13 cellular contexts compared by ENCODE assay signal in the genomic region with DNA sequence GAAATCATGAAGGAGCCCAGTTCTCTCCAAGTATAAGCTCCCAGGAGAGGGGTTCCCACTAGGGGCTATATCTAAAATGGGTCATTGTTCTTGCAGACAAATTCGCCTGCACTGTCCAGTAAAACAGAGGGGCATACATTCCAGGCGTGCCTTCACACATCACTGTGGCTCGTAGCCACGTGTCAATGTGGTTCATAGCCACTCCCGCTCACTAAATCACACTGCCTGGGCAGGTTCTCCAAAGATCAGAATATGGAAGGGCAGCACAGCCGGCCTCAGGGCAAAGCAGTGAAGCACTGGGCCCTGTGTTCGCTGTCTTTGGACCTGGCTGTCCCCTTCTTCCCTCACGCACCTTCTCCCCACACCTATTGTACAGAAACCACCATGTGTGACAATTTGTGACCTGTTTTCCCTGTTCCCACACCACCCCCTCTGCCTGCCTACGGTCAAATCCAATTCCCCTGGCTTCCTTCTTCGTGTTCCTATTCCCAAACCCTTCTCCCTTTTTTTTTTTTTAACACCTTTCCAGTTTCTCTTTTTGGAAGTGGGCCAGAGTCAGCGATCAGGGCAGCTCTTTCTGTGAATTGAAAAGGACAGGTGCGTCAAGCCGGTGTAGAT. TPM values are rescaled to one million over a fixed set of nuclear protein-coding genes. Genes with fewer than 3 reads are reported as not detected.
DNase-seq lines count a peak whose midpoint lies in the region; ATAC-seq and TF ChIP-seq lines count a peak whose summit lies in the region.
"Had no signal": no experiment of that assay in that cellular context is flagged by ENCODE, and none has a peak within 500 bp of the region (broad histone marks: within the 10 kb centered on the region; RNA-seq: fewer than 3 reads in every experiment).

No MANE protein-coding gene starts in this region.

- TF ChIP-seq EP300 in Ishikawa (IDR thresholded peaks at IDR 0.05; ENCODE audit: borderline replicate concordance) = no peak

- H3K4me3 Mint-ChIP-seq in CD8-positive, alpha-beta T cell = no peak overlapping the region
- H3K4me3 Mint-ChIP-seq in activated naive CD8-positive, alpha-beta T cell treated with anti-CD3 and anti-CD28 coated beads for 36 hours = no peak overlapping the region
- H3K4me3 Mint-ChIP-seq in mesothelial cell of epicardium = no peak overlapping the region

- TF ChIP-seq RAD21 in Ishikawa (IDR thresholded peaks at IDR 0.05; ENCODE audit: low read depth) = no peak

- no peak for ATAC-seq in CD8-positive, alpha-beta T cell
- no peak for ATAC-seq in HG03159 (IDR thresholded peaks at IDR 0.05; ENCODE audit: unreplicated experiment)

- no peaks in the 10 kb centered on the region for H3K27me3 Mint-ChIP-seq in CD8-positive, alpha-beta T cell (ENCODE audit: low read depth)
- H3K27me3 Mint-ChIP-seq in activated naive CD8-positive, alpha-beta T cell treated with anti-CD3 and anti-CD28 coated beads for 36 hours = no peaks in the 10 kb centered on the region
- peaks cover 11% of the 10 kb centered on the region for H3K27me3 Mint-ChIP-seq in mesothelial cell of epicardium (ENCODE audit: low read depth)

- H3K27ac ChIP-seq in CD8-positive, alpha-beta T cell (ENCODE audit: low read depth, low read length) = no peak overlapping the region
- H3K27ac ChIP-seq: SJCRH30 had no signal

- peak in 1 of 7 experiments; percentile 34 for DNase-seq in CD8-positive, alpha-beta T cell
- no peak for DNase-seq in activated naive CD8-positive, alpha-beta T cell treated with anti-CD3 and anti-CD28 coated beads for 36 hours
- DNase-seq in mesothelial cell of epicardium (ENCODE audit: low spot score in 2 of 2, unreplicated experiment in 2 of 2) = no peak
- DNase-seq in SK-N-DZ (ENCODE audit: low spot score) = no peak
- DNase-seq in H4 (ENCODE audit: low spot score) = no peak
- DNase-seq: amygdala, COR-L47, cortex of kidney, IMR-90, NCI-H1694 treated with DMSO at 0.1 percent for 48 hours had no signal

- POLR2A ChIA-PET in CD8-positive, alpha-beta T cell (lab: Charles Lee) = interaction anchor here (1.4 kb wide), 1 partner anchor 10 kb away, joined by 3 read pairs; no protein-coding TSS in a partner anchor

- peaks cover 83% of the 10 kb centered on the region for H3K4me1 Mint-ChIP-seq in CD8-positive, alpha-beta T cell (ENCODE audit: low read depth)
- peaks cover 66% of the 10 kb centered on the region for H3K4me1 Mint-ChIP-seq in activated naive CD8-positive, alpha-beta T cell treated with anti-CD3 and anti-CD28 coated beads for 36 hours
- H3K4me1 Mint-ChIP-seq in mesothelial cell of epicardium = peaks cover 25% of the 10 kb centered on the region

- peaks cover 67% of the 10 kb centered on the region for H3K4me1 ChIP-seq in CD8-positive, alpha-beta T cell (ENCODE audit: insufficient read depth, low read length)

- H3K27me3 ChIP-seq in CD8-positive, alpha-beta T cell (ENCODE audit: insufficient read depth, low read length) = no peaks in the 10 kb centered on the region
- H3K27me3 ChIP-seq: SJCRH30 had no signal

- no peak overlapping the region for H3K4me3 ChIP-seq in CD8-positive, alpha-beta T cell (ENCODE audit: low read depth, low read length)
- H3K4me3 ChIP-seq: SJCRH30 had no signal

- intact Hi-C loops in CD8-positive, alpha-beta T cell (cut with DNase I, micrococcal nuclease) = no loop called here

- no peaks in the 10 kb centered on the region for H3K36me3 ChIP-seq in CD8-positive, alpha-beta T cell (ENCODE audit: insufficient read depth, low read length)
- H3K36me3 ChIP-seq: SJCRH30 had no signal

- peak overlapping the region; percentile 67 for H3K27ac Mint-ChIP-seq in CD8-positive, alpha-beta T cell
- peak overlapping the region; percentile 25 for H3K27ac Mint-ChIP-seq in activated naive CD8-positive, alpha-beta T cell treated with anti-CD3 and anti-CD28 coated beads for 36 hours
- H3K27ac Mint-ChIP-seq in mesothelial cell of epicardium = peak overlapping the region; percentile 49

- H3K9me3 ChIP-seq in CD8-positive, alpha-beta T cell (ENCODE audit: low read length) = no peaks in the 10 kb centered on the region
- H3K9me3 ChIP-seq: SJCRH30 had no signal

- no peaks in the 10 kb centered on the region for H3K9me3 Mint-ChIP-seq in CD8-positive, alpha-beta T cell
- H3K9me3 Mint-ChIP-seq in activated naive CD8-positive, alpha-beta T cell treated with anti-CD3 and anti-CD28 coated beads for 36 hours = no peaks in the 10 kb centered on the region
- peaks cover 3% of the 10 kb centered on the region for H3K9me3 Mint-ChIP-seq in mesothelial cell of epicardium

- CTCF ChIA-PET in CD8-positive, alpha-beta T cell (lab: Charles Lee) = interaction anchor here (1.4 to 2.7 kb wide), 3 partner anchors 46 to 67 kb away, joined by 3 to 8 read pairs (median 7); no protein-coding TSS in a partner anchor

- no peak for TF ChIP-seq CTCF in CD8-positive, alpha-beta T cell (IDR thresholded peaks at IDR 0.05)
- no peak for TF ChIP-seq CTCF in mesothelial cell of epicardium (IDR thresholded peaks at IDR 0.05; ENCODE audit: unreplicated experiment)

- no peaks in the 10 kb centered on the region for H3K36me3 Mint-ChIP-seq in CD8-positive, alpha-beta T cell
- no peaks in the 10 kb centered on the region for H3K36me3 Mint-ChIP-seq in activated naive CD8-positive, alpha-beta T cell treated with anti-CD3 and anti-CD28 coated beads for 36 hours
- no peaks in the 10 kb centered on the region for H3K36me3 Mint-ChIP-seq in mesothelial cell of epicardium

TF ChIP-seq in Ishikawa, 13 proteins besides CTCF, POLR2A, EP300 and RAD21:
- TF ChIP-seq FOXM1 (IDR thresholded peaks at IDR 0.05; ENCODE audit: borderline replicate concordance, low read depth) = no peak
- TF ChIP-seq, protein P1, sequence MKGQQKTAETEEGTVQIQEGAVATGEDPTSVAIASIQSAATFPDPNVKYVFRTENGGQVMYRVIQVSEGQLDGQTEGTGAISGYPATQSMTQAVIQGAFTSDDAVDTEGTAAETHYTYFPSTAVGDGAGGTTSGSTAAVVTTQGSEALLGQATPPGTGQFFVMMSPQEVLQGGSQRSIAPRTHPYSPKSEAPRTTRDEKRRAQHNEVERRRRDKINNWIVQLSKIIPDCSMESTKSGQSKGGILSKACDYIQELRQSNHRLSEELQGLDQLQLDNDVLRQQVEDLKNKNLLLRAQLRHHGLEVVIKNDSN (IDR thresholded peaks at IDR 0.05) = peak; percentile 19; the same call in 1 of the 2 replicates
- no peak for TF ChIP-seq YY1 (IDR thresholded peaks at IDR 0.05; ENCODE audit: low read depth)
- TF ChIP-seq TEAD4 (IDR thresholded peaks at IDR 0.05) = peak; percentile 68
- TF ChIP-seq, protein P2, sequence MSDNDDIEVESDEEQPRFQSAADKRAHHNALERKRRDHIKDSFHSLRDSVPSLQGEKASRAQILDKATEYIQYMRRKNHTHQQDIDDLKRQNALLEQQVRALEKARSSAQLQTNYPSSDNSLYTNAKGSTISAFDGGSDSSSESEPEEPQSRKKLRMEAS (IDR thresholded peaks at IDR 0.05) = peak; percentile 84
- no peak for TF ChIP-seq NFIC (IDR thresholded peaks at IDR 0.05)
- no peak for TF ChIP-seq REST (IDR thresholded peaks at IDR 0.05; ENCODE audit: low read depth)
- TF ChIP-seq TAF1 (IDR thresholded peaks at IDR 0.05; ENCODE audit: low read depth) = no peak
- TF ChIP-seq EGR1 (IDR thresholded peaks at IDR 0.05) = no peak

RNA-seq across cellular contexts. Expression of gene ABCG1, which starts 26.9 kb away (rescaled TPM):
- 100 to 1,000 TPM; 119 to 123 TPM for total RNA-seq in CD8-positive, alpha-beta T cell
- total RNA-seq in activated naive CD8-positive, alpha-beta T cell treated with anti-CD3 and anti-CD28 coated beads for 36 hours = 10 to 100 TPM in 1 of 2 experiments, 1 to 10 TPM in 1; 9.8 to 11.1 TPM
- total RNA-seq in mesothelial cell of epicardium = 4.2 to 4.4 TPM (median 4.3 TPM) in 3 replicates
- 0.09 and 0.12 TPM in 2 replicates for polyA plus RNA-seq in SK-N-DZ (2014; cell fraction: cytosol; rRNA removed)
- polyA plus RNA-seq in SK-N-DZ (2014; cell fraction: nucleus; rRNA removed) = not detected in 2 replicates
- 7.8 and 9.0 TPM in 2 replicates for total RNA-seq in H4 (2014; rRNA removed; shearing (Covaris generic))

Comparison
In these comparisons a context has a peak if more than half of its experiments do, and no peak if none do; other contexts are left out.
1. RNA of gene ABCG1, which starts 26.9 kb away (total RNA-seq): 119 to 123 TPM in CD8-positive, alpha-beta T cell; 9.8 to 11.1 TPM in activated naive CD8-positive, alpha-beta T cell treated with anti-CD3 and anti-CD28 coated beads for 36 hours, 7.8 to 9.0 TPM in H4 and 4.2 to 4.4 TPM in mesothelial cell of epicardium; every median in the first group is over 4 times any median in the second.
2. Peak in every context shown above with its lines, with median percentiles within 50 percentile points of each other: H3K27ac Mint-ChIP-seq.